22 cellular contexts compared by ENCODE assay signal in the genomic region with DNA sequence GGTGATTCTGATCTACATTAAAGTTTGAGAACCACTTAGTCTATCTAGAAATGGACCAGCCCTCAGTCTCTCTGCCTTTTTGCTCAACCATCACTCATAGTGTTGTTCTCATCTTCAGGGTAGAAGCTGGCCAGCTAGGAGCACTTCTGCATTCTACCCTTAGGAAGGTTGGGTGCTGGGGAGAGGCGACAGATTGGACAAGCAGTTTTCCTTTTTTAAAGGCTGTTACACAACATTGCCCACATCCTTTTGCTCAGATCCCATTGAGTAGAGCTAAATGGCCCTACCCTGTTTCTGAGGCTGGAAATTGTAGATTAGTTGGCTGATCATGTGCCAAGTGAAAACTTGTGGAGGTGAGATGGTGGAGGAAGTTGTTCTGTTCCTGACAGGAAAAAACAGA. TPM values are rescaled to one million over a fixed set of nuclear protein-coding genes. Genes with fewer than 3 reads are reported as not detected.
A peak's percentile ranks its signal among the peaks of the same experiment; 100 is the strongest.
DNase-seq lines count a peak whose midpoint lies in the region; ATAC-seq, FAIRE-seq and TF ChIP-seq lines count a peak whose summit lies in the region.
"Had no signal": no experiment of that assay in that cellular context is flagged by ENCODE, and none has a peak within 500 bp of the region (broad histone marks: within the 10 kb centered on the region; RNA-seq: fewer than 3 reads in every experiment).

No MANE protein-coding gene starts in this region.

- H3K9me3 ChIP-seq in right lobe of liver = no peaks in the 10 kb centered on the region
- H3K9me3 ChIP-seq in HepG2 (ENCODE audit: low read length) = no peaks in the 10 kb centered on the region
- no peaks in the 10 kb centered on the region for H3K9me3 ChIP-seq in RWPE2 (ENCODE audit: severe bottlenecking)
- peaks cover 0 to 2% of the 10 kb centered on the region in 2 donors for H3K9me3 ChIP-seq in neuronal stem cell (replicated peaks in 1 of 2; ENCODE audit: control insufficient read depth in 2 of 2, insufficient read depth in 1 of 2, low read depth in 1 of 2, low read length in 2 of 2)
- H3K9me3 ChIP-seq in A673 (ENCODE audit: low read depth, low read length, poor library complexity, severe bottlenecking) = no peaks in the 10 kb centered on the region
- H3K9me3 ChIP-seq: adrenal gland, lower lobe of right lung had no signal

- POLR2A ChIA-PET in HepG2 (lab: Yijun Ruan, JAX) = no interaction called here
- POLR2A ChIA-PET in A673 (lab: Charles Lee; ENCODE audit: low non-redundant PET) = no interaction called here

- H3K79me2 ChIP-seq in HepG2 (ENCODE audit: insufficient read depth, low read length) = no peaks in the 10 kb centered on the region

- no peak overlapping the region for H3K23ac ChIP-seq in neuronal stem cell (ENCODE audit: low read depth, low read length, poor library complexity)

- H3K9ac ChIP-seq in HepG2 (ENCODE audit: insufficient read depth, low read depth, low read length) (no peak overlapping the region), neuronal stem cell (ENCODE audit: low read depth, low read length, poor library complexity) (no peak overlapping the region)

- no peak for TF ChIP-seq CTCF in right lobe of liver (IDR thresholded peaks at IDR 0.05)
- TF ChIP-seq CTCF in HepG2 (CRISPR knock-in tag; IDR thresholded peaks at IDR 0.05) = no peak
- TF ChIP-seq CTCF in RWPE2 (IDR thresholded peaks at IDR 0.05; ENCODE audit: poor library complexity, severe bottlenecking) = no peak
- TF ChIP-seq CTCF in epithelial cell of esophagus (IDR thresholded peaks at IDR 0.05; ENCODE audit: insufficient read depth, low read depth, low read length, missing control alignments) = no peak
- TF ChIP-seq CTCF in A673 (conservative IDR thresholded peaks at IDR 0.05; ENCODE audit: low read depth, low read length) = no peak

- no peak overlapping the region for H4K91ac ChIP-seq in neuronal stem cell (ENCODE audit: low read depth, low read length, poor library complexity)

- no peak overlapping the region for H3K4me2 ChIP-seq in HepG2 (ENCODE audit: low read depth, low read length)
- no peak overlapping the region for H3K4me2 ChIP-seq in neuronal stem cell (ENCODE audit: insufficient read depth, low read length, poor library complexity, severe bottlenecking)

- no peak overlapping the region for H3K18ac ChIP-seq in neuronal stem cell (ENCODE audit: low read length)

- H2BK5ac ChIP-seq in neuronal stem cell (ENCODE audit: low read length) = no peak overlapping the region

- no peak overlapping the region for H2BK12ac ChIP-seq in neuronal stem cell (ENCODE audit: low read length)

- H3K27me3 ChIP-seq in right lobe of liver = no peaks in the 10 kb centered on the region
- H3K27me3 ChIP-seq in HepG2 (ENCODE audit: control insufficient read depth in 1 of 2, insufficient read depth in 2 of 2, low read length in 2 of 2) = no peaks in the 10 kb centered on the region; a peak in 1 of 5 replicates
- H3K27me3 ChIP-seq in RWPE2 (ENCODE audit: insufficient read depth, poor library complexity, severe bottlenecking) = no peaks in the 10 kb centered on the region
- H3K27me3 ChIP-seq in neuronal stem cell (ENCODE audit: control insufficient read depth in 3 of 3, insufficient read depth in 3 of 3, low read depth in 1 of 3, low read length in 3 of 3) = no peaks in the 10 kb centered on the region
- H3K27me3 ChIP-seq in A673 (replicated peaks; ENCODE audit: insufficient read depth, low read depth, low read length, poor library complexity) = no peaks in the 10 kb centered on the region
- H3K27me3 ChIP-seq: adrenal gland had no signal

- intact Hi-C loops in right lobe of liver (cut with DNase I) (no loop called here), HepG2 (cut with micrococcal nuclease; ENCODE audit: unreplicated experiment) (no loop called here), A673 (cut with micrococcal nuclease; ENCODE audit: unreplicated experiment) (loop anchor here (10.0 kb wide), 1 partner anchor 1735 kb away; no protein-coding TSS in a partner anchor)

- H3K36me3 ChIP-seq in right lobe of liver (no peaks in the 10 kb centered on the region), HepG2 (replicated peaks in 1 of 2; ENCODE audit: control insufficient read depth in 1 of 2, insufficient read depth in 2 of 2, low read length in 2 of 2) (no peaks in the 10 kb centered on the region), RWPE2 (ENCODE audit: low read depth) (no peaks in the 10 kb centered on the region), neuronal stem cell (replicated peaks in 1 of 2; ENCODE audit: control insufficient read depth in 2 of 2, insufficient read depth in 2 of 2, low read length in 2 of 2) (no peaks in the 10 kb centered on the region), A673 (ENCODE audit: insufficient read depth, low read length, poor library complexity, severe bottlenecking) (no peaks in the 10 kb centered on the region)
- H3K36me3 ChIP-seq: adrenal gland, lower lobe of right lung had no signal

- H2BK15ac ChIP-seq in neuronal stem cell (ENCODE audit: low read length) = no peak overlapping the region

- H2AFZ ChIP-seq in HepG2 (ENCODE audit: low read length) = no peak overlapping the region
- H2AFZ ChIP-seq in neuronal stem cell (ENCODE audit: low read length) = no peak overlapping the region

- H3K4me3 ChIP-seq in right lobe of liver (no peak overlapping the region), HepG2 (replicated peaks in 1 of 3; ENCODE audit: insufficient read depth in 1 of 3, low read depth in 2 of 3, low read length in 3 of 3) (no peak overlapping the region), RWPE2 (ENCODE audit: severe bottlenecking) (no peak overlapping the region), epithelial cell of esophagus (ENCODE audit: low read length) (no peak overlapping the region), neuronal stem cell (ENCODE audit: low read length in 2 of 2) (no peak overlapping the region), A673 (ENCODE audit: low read depth, low read length, poor library complexity, severe bottlenecking) (no peak overlapping the region)
- H3K4me3 ChIP-seq: adrenal gland, lower lobe of right lung had no signal

- H2BK120ac ChIP-seq in neuronal stem cell (ENCODE audit: low read depth, low read length) = no peak overlapping the region

- CTCF ChIA-PET in HepG2 (lab: Yijun Ruan, JAX; ENCODE audit: low intra/inter-chr PET ratio, low total read pairs) = no interaction called here
- CTCF ChIA-PET in A673 (lab: Charles Lee) = no interaction called here

- no peaks in the 10 kb centered on the region for H4K20me1 ChIP-seq in HepG2 (ENCODE audit: insufficient read depth, low read length)

- DNase-seq in right lobe of liver (no peak), HepG2 (ENCODE audit: low spot score) (no peak), RWPE2 (ENCODE audit: low spot score) (no peak), epithelial cell of esophagus (ENCODE audit: low read depth) (peak; percentile 24), neuronal stem cell (ENCODE audit: low spot score) (no peak), A673 (ENCODE audit: low spot score) (no peak), C1 segment of cervical spinal cord (lab: John Stamatoyannopoulos, UW) (no peak), GM12892 (ENCODE audit: insufficient read length) (no peak)
- DNase-seq: activated CD4-positive, alpha-beta memory T cell treated with anti-CD3 and anti-CD28 coated beads for 36 hours; activated CD4-positive, CD25-positive, alpha-beta regulatory T cell; activated gamma-delta T cell treated with Interleukin-2 at 50 U/mL for 16 hours; CD4-positive, alpha-beta T cell; cortex of kidney; KG1; lower lobe of right lung; NCI-H1105; NCI-H2107; NCI-H510A treated with DMSO at 0.1 percent for 48 hours; SHP77; T-helper 2 cell had no signal

- WGBS in right lobe of liver (ENCODE audit: insufficient coverage, low coverage, low lambda C conversion rate, missing lambda C conversion rate) = 57% methylated on average over 1 of the region's 1 CpG
- 53% methylated on average over 1 of the region's 1 CpG for WGBS in HepG2 (ENCODE audit: low lambda C conversion rate)
- no CpG with 5 or more reads among the region's 1 CpG for WGBS in neuronal stem cell (ENCODE audit: extremely low coverage in 2 of 2, insufficient read length in 2 of 2, insufficient replicate concordance in 1 of 2), 2 donors

- no peak overlapping the region for H4K8ac ChIP-seq in neuronal stem cell (ENCODE audit: low read depth, low read length)

- TF ChIP-seq POLR2A in right lobe of liver (IDR thresholded peaks at IDR 0.05) = no peak
- no peak for TF ChIP-seq POLR2A in HepG2 (IDR thresholded peaks at IDR 0.05; ENCODE audit: insufficient read depth in 1 of 2, low read depth in 2 of 2, low read length in 2 of 2)
- no peak for TF ChIP-seq POLR2A in GM12892 (IDR thresholded peaks at IDR 0.05; ENCODE audit: low read depth, low read length)

- H3K79me1 ChIP-seq in neuronal stem cell (ENCODE audit: low read depth, low read length) = no peaks in the 10 kb centered on the region

- no peaks in the 10 kb centered on the region for H3K4me1 ChIP-seq in right lobe of liver
- H3K4me1 ChIP-seq in HepG2 (ENCODE audit: insufficient read depth, low read length) = no peaks in the 10 kb centered on the region
- H3K4me1 ChIP-seq in RWPE2 (ENCODE audit: insufficient read depth, poor library complexity, severe bottlenecking) = peaks cover 31% of the 10 kb centered on the region
- peaks cover 7 to 11% of the 10 kb centered on the region in 2 donors for H3K4me1 ChIP-seq in neuronal stem cell (ENCODE audit: control insufficient read depth in 2 of 2, insufficient read depth in 1 of 2, low read depth in 1 of 2, low read length in 2 of 2)
- H3K4me1 ChIP-seq in A673 (ENCODE audit: insufficient read depth, low read length, poor library complexity, severe bottlenecking) = peaks cover 3% of the 10 kb centered on the region
- H3K4me1 ChIP-seq: adrenal gland, lower lobe of right lung had no signal

- BruUV-seq in HepG2 (replicated peaks; lab: Mats Ljungman, UMichigan) = no TSS peak
- no TSS peak for BruUV-seq in A673 (replicated peaks; lab: Mats Ljungman, UMichigan)

- H3K27ac ChIP-seq in right lobe of liver = no peak overlapping the region
- H3K27ac ChIP-seq in HepG2 (ENCODE audit: extremely low read length, insufficient read depth, low read length) = no peak overlapping the region
- H3K27ac ChIP-seq in RWPE2 (ENCODE audit: poor library complexity, severe bottlenecking) = peak overlapping the region; percentile 14
- H3K27ac ChIP-seq in neuronal stem cell (replicated peaks; ENCODE audit: low read length) = no peak overlapping the region
- H3K27ac ChIP-seq in A673 (ENCODE audit: low read depth, low read length, poor library complexity, severe bottlenecking) = no peak overlapping the region
- H3K27ac ChIP-seq: adrenal gland, lower lobe of right lung had no signal

- TF ChIP-seq RAD21 in HepG2 (CRISPR knock-in tag; IDR thresholded peaks at IDR 0.05) = no peak

- in situ Hi-C loops in HepG2 (cut with HindIII; ENCODE audit: extremely low pct_ligation_motif_present, low pct_unique_long_range_greater_than_20kb) = no loop called here

- H3K14ac ChIP-seq in neuronal stem cell (ENCODE audit: low read length) = no peak overlapping the region

- TF ChIP-seq EP300 in HepG2 (IDR thresholded peaks at IDR 0.05; ENCODE audit: low read depth in 2 of 2, low read length in 2 of 2) (no peak), HepG2 (CRISPR knock-in tag; IDR thresholded peaks at IDR 0.05; ENCODE audit: borderline replicate concordance) (no peak)

- no peak overlapping the region for H2AK5ac ChIP-seq in neuronal stem cell (ENCODE audit: low read depth, low read length)

- ATAC-seq in right lobe of liver (peak; percentile 32 to 53 (median 43)), HepG2 (no peak), RWPE2 (ENCODE audit: low read depth) (no peak)

- FAIRE-seq in HepG2 (lab: Jason Lieb, UNC) (no peak), GM12892 (lab: Jason Lieb, UNC) (no peak)
- FAIRE-seq: urothelium cell line had no signal

- no peak overlapping the region for H3K4ac ChIP-seq in neuronal stem cell (ENCODE audit: low read length)

RNA-seq across cellular contexts. Expression of gene OSBPL6, which starts 35.6 kb away (rescaled TPM):
- total RNA-seq in right lobe of liver = 1 to 10 TPM; 2.4 to 4.1 (median 3.1) TPM
- total RNA-seq in HepG2 (2016; rRNA removed; fragmentation: Illumina TruSeq; extraction: Trizol) = 0.10 and 0.11 TPM in 2 replicates
- 0.10 TPM in 1 of 2 replicates, not detected in the other for total RNA-seq in HepG2 (2016; cell fraction: cytosol; rRNA removed; fragmentation: Illumina TruSeq; extraction: Trizol; ENCODE audit: low read depth)
- 0.04 and 0.12 TPM in 2 replicates for total RNA-seq in HepG2 (2016; cell fraction: insoluble cytoplasmic fraction; rRNA removed; fragmentation: Illumina TruSeq; extraction: Trizol)
- 0.06 TPM in 1 of 2 replicates, not detected in the other for total RNA-seq in HepG2 (2016; cell fraction: membrane; rRNA removed; fragmentation: Illumina TruSeq; extraction: Trizol)
- total RNA-seq in HepG2 (2016; cell fraction: nucleus; rRNA removed; fragmentation: Illumina TruSeq; extraction: Trizol) = not detected in 2 replicates
- polyA plus RNA-seq in HepG2 (2011; rRNA removed) = 0.01 and 0.03 TPM in 2 replicates
- polyA plus RNA-seq in HepG2 (2011; cell fraction: cytosol; rRNA removed) = 0.03 TPM in 2 replicates
- polyA plus RNA-seq in HepG2 (2011; cell fraction: nucleus; rRNA removed) = not detected in 2 replicates
- polyA plus RNA-seq in HepG2 (2012) = 0.07 TPM in 1 of 2 replicates, not detected in the other
- 0.03 TPM in 1 of 2 replicates, not detected in the other for polyA plus RNA-seq in HepG2 (2016; cell fraction: cytosol; fragmentation: Illumina TruSeq; extraction: Trizol; ENCODE audit: low read depth)
- 0.09 and 0.12 TPM in 2 replicates for polyA plus RNA-seq in HepG2 (2016; cell fraction: insoluble cytoplasmic fraction; fragmentation: Illumina TruSeq; extraction: Trizol; ENCODE audit: low read depth)
- 0.05 TPM in 1 of 2 replicates, not detected in the other for polyA plus RNA-seq in HepG2 (2016; cell fraction: membrane; fragmentation: Illumina TruSeq; extraction: Trizol; ENCODE audit: low read depth)
- polyA plus RNA-seq in HepG2 (2016; cell fraction: nucleus; fragmentation: Illumina TruSeq; extraction: Trizol; ENCODE audit: insufficient read depth, low read depth) = 0.14 and 0.20 TPM in 2 replicates
- polyA minus RNA-seq in HepG2 (2011; rRNA and poly(A)+ RNA removed; ENCODE audit: low replicate concordance) = 4.1 TPM in 1 of 2 replicates, not detected in the other
- not detected in 2 replicates for polyA minus RNA-seq in HepG2 (2011; cell fraction: cytosol; rRNA and poly(A)+ RNA removed)
- 0.12 TPM in 1 of 2 replicates, not detected in the other for polyA minus RNA-seq in HepG2 (2011; cell fraction: nucleus; rRNA and poly(A)+ RNA removed)
- polyA plus RNA-seq in neuronal stem cell (2013, experiment 1 of 2) = 6.8 TPM
- 6.8 TPM for polyA plus RNA-seq in neuronal stem cell (2013, experiment 2 of 2)
- 19.3 and 20.3 TPM in 2 replicates for total RNA-seq in A673 (2021)
- not detected for polyA plus RNA-seq in GM12892 (2012; ENCODE audit: missing spikeins)

Comparison
In these comparisons a context has a peak if more than half of its experiments do, and no peak if none do; other contexts are left out.
1. ATAC-seq: peak in right lobe of liver (4 of 4); none in HepG2 (single experiment) and RWPE2 (single experiment).